ENCODE assay signal across 11 cellular contexts in genomic region chr18:79684283-79684631, GRCh38. TPM values are rescaled to one million over a fixed set of nuclear protein-coding genes. Genes with fewer than 3 reads are reported as not detected.
A peak's percentile ranks its signal among the peaks of the same experiment; 100 is the strongest.
DNase-seq lines count a peak whose midpoint lies in the region; ATAC-seq and TF ChIP-seq lines count a peak whose summit lies in the region.
"Had no signal": no experiment of that assay in that cellular context is flagged by ENCODE, and none has a peak within 500 bp of the region (broad histone marks: within the 10 kb centered on the region; RNA-seq: fewer than 3 reads in every experiment).

No MANE protein-coding gene starts in this region.

- no peaks in the 10 kb centered on the region for H3K9me3 Mint-ChIP-seq in activated naive CD4-positive, alpha-beta T cell treated with anti-CD3 and anti-CD28 coated beads, Interleukin-2, amount 10 ng/mL, durations not matched to agents 7 days and 5 days
- no peaks in the 10 kb centered on the region for H3K9me3 Mint-ChIP-seq in activated naive CD4-positive, alpha-beta T cell treated with anti-CD3 and anti-CD28 coated beads, Interleukin-2, amount 50 U/mL, for 72 hours

- H3K4me3 Mint-ChIP-seq in activated naive CD4-positive, alpha-beta T cell treated with anti-CD3 and anti-CD28 coated beads, Interleukin-2, amount 10 ng/mL, durations not matched to agents 7 days and 5 days, result peak overlapping the region; percentile 30

- peak overlapping the region; percentile 67 for H3K27ac Mint-ChIP-seq in activated naive CD4-positive, alpha-beta T cell treated with anti-CD3 and anti-CD28 coated beads, Interleukin-2, amount 10 ng/mL, durations not matched to agents 7 days and 5 days
- peak overlapping the region; percentile 96 to 98 for H3K27ac Mint-ChIP-seq in activated naive CD4-positive, alpha-beta T cell treated with anti-CD3 and anti-CD28 coated beads, Interleukin-2, amount 50 U/mL, for 72 hours

- no peak for TF ChIP-seq CTCF in GM13976 (IDR thresholded peaks at IDR 0.05; ENCODE audit: borderline replicate concordance, control extremely low read depth, extremely low read depth, insufficient read depth, missing control alignments)

- in situ Hi-C loops in GM13976 (cut with MboI; ENCODE audit: low sequenced_read_pairs, unreplicated experiment), result no loop called here

- peaks cover 72% of the 10 kb centered on the region for H3K4me1 Mint-ChIP-seq in activated naive CD4-positive, alpha-beta T cell treated with anti-CD3 and anti-CD28 coated beads, Interleukin-2, amount 10 ng/mL, durations not matched to agents 7 days and 5 days

- no peak for ATAC-seq in activated naive CD4-positive, alpha-beta T cell treated with anti-CD3 and anti-CD28 coated beads, Interleukin-2, amount 50 U/mL, for 72 hours
- ATAC-seq in HG03159 (IDR thresholded peaks at IDR 0.05; ENCODE audit: unreplicated experiment), result no peak

- H3K36me3 Mint-ChIP-seq in activated naive CD4-positive, alpha-beta T cell treated with anti-CD3 and anti-CD28 coated beads, Interleukin-2, amount 10 ng/mL, durations not matched to agents 7 days and 5 days, result peaks cover 49% of the 10 kb centered on the region
- H3K36me3 Mint-ChIP-seq in activated naive CD4-positive, alpha-beta T cell treated with anti-CD3 and anti-CD28 coated beads, Interleukin-2, amount 50 U/mL, for 72 hours, result peaks cover 24 to 53% of the 10 kb centered on the region in 2 donors

- CTCF ChIA-PET in activated naive CD4-positive, alpha-beta T cell treated with anti-CD3 and anti-CD28 coated beads, Interleukin-2, amount 10 ng/mL, durations not matched to agents 7 days and 5 days (lab: Charles Lee), result no interaction called here

- DNase-seq in activated naive CD4-positive, alpha-beta T cell treated with anti-CD3 and anti-CD28 coated beads, Interleukin-2, amount 10 ng/mL, durations not matched to agents 7 days and 5 days, result peak; percentile 32
- DNase-seq in activated naive CD4-positive, alpha-beta T cell treated with Interleukin-2 at 50 U/mL for 16 hours, result no peak
- DNase-seq in GM13976 (ENCODE audit: low spot score) (peak; percentile 46), EL (no peak)
- DNase-seq in activated naive CD4-positive, alpha-beta T cell treated with anti-CD3 and anti-CD28 coated beads, Interleukin-2, amount 50 U/mL, for 72 hours (ENCODE audit: low spot score in 2 of 2), result no peak
- peak; percentile 22 to 28 for DNase-seq in stimulated activated CD8-positive, alpha-beta memory T cell treated with anti-CD3 and anti-CD28 coated beads, Interleukin-7, amount 100 ng/mL, for 4 hours (ENCODE audit: low read depth in 2 of 2)
- DNase-seq: Calu3, Kasumi-1, NCI-H1105 treated with DMSO at 0.1 percent for 48 hours, NCI-H2171 had no signal

- H3K27me3 Mint-ChIP-seq in activated naive CD4-positive, alpha-beta T cell treated with anti-CD3 and anti-CD28 coated beads, Interleukin-2, amount 10 ng/mL, durations not matched to agents 7 days and 5 days, result no peaks in the 10 kb centered on the region

RNA-seq across cellular contexts. Expression of gene CTDP1, which starts 4.7 kb away (rescaled TPM):
- 10 to 100 TPM; 37.5 to 81.4 TPM for total RNA-seq in activated naive CD4-positive, alpha-beta T cell treated with anti-CD3 and anti-CD28 coated beads, Interleukin-2, amount 50 U/mL, for 72 hours

Comparison
In these comparisons a context has a peak if more than half of its experiments do, and no peak if none do; other contexts are left out.
1. DNase-seq: peak in activated naive CD4-positive, alpha-beta T cell treated with anti-CD3 and anti-CD28 coated beads, Interleukin-2, amount 10 ng/mL, durations not matched to agents 7 days and 5 days (single experiment), GM13976 (single experiment) and stimulated activated CD8-positive, alpha-beta memory T cell treated with anti-CD3 and anti-CD28 coated beads, Interleukin-7, amount 100 ng/mL, for 4 hours (2 of 2); none in activated naive CD4-positive, alpha-beta T cell treated with Interleukin-2 at 50 U/mL for 16 hours (single experiment), activated naive CD4-positive, alpha-beta T cell treated with anti-CD3 and anti-CD28 coated beads, Interleukin-2, amount 50 U/mL, for 72 hours (0 of 2) and EL (single experiment).